ENCODE assay signal across 14 cellular contexts in genomic region chr12:105920161-105920684, GRCh38.
A peak's percentile ranks its signal among the peaks of the same experiment; 100 is the strongest.
DNase-seq lines count a peak whose midpoint lies in the region; ATAC-seq and TF ChIP-seq lines count a peak whose summit lies in the region.
"Had no signal": no experiment of that assay in that cellular context is flagged by ENCODE, and none has a peak within 500 bp of the region (broad histone marks: within the 10 kb centered on the region; RNA-seq: fewer than 3 reads in every experiment).

No MANE protein-coding gene starts in this region.

- no peak overlapping the region for H3K27ac ChIP-seq in naive thymus-derived CD4-positive, alpha-beta T cell (ENCODE audit: low read depth, low read length)
- H3K27ac ChIP-seq: coronary artery, KMS-11 had no signal

- no peaks in the 10 kb centered on the region for H3K36me3 Mint-ChIP-seq in nephron (ENCODE audit: low read depth)
- no peaks in the 10 kb centered on the region for H3K36me3 Mint-ChIP-seq in naive thymus-derived CD4-positive, alpha-beta T cell

- peak; percentile 72 for DNase-seq in DMS 273 treated with DMSO at 0.1 percent for 48 hours (lab: John Stamatoyannopoulos, UW)
- peak; percentile 83 for DNase-seq in NCI-H446 treated with DMSO at 0.1 percent for 48 hours (lab: John Stamatoyannopoulos, UW)
- DNase-seq in erythroblast (lab: John Stamatoyannopoulos, UW) = peak; percentile 30 to 48
- DNase-seq in naive thymus-derived CD4-positive, alpha-beta T cell = no peak
- no peak for DNase-seq in activated naive CD4-positive, alpha-beta T cell (lab: John Stamatoyannopoulos, UW)
- DNase-seq in GDM1 (lab: John Stamatoyannopoulos, UW) = no peak
- no peak for DNase-seq in stimulated activated CD8-positive, alpha-beta memory T cell treated with anti-CD3 and anti-CD28 coated beads, Interleukin-4, amount 100 ng/mL, for 48 hours
- DNase-seq: activated CD4-positive, alpha-beta T cell treated with anti-CD3 and anti-CD28 coated beads, Interleukin-2, amount 10 ng/mL, durations not matched to agents 24 days and 14 days; SW 1271 had no signal

- POLR2A ChIA-PET in naive thymus-derived CD4-positive, alpha-beta T cell (lab: Charles Lee) = no interaction called here

- H3K4me1 Mint-ChIP-seq in nephron = peaks cover 40% of the 10 kb centered on the region
- no peaks in the 10 kb centered on the region for H3K4me1 Mint-ChIP-seq in naive thymus-derived CD4-positive, alpha-beta T cell
- H3K4me1 Mint-ChIP-seq: activated CD4-positive, alpha-beta T cell treated with anti-CD3 and anti-CD28 coated beads, Interleukin-2, amount 10 ng/mL, durations not matched to agents 24 days and 14 days; GM23338 had no signal

- ATAC-seq in naive thymus-derived CD4-positive, alpha-beta T cell = no peak
- ATAC-seq: GM23338 had no signal

- H3K4me3 ChIP-seq in naive thymus-derived CD4-positive, alpha-beta T cell (ENCODE audit: low read length) = no peak overlapping the region
- H3K4me3 ChIP-seq: coronary artery, GM23338 had no signal

- TF ChIP-seq CTCF in nephron (IDR thresholded peaks at IDR 0.05; ENCODE audit: unreplicated experiment in 3 of 3) = no peak

- CTCF ChIA-PET in naive thymus-derived CD4-positive, alpha-beta T cell (lab: Charles Lee) = interaction anchor here (0.6 kb wide), 1 partner anchor 259 kb away, joined by 3 read pairs; no protein-coding TSS in a partner anchor

- no peak for TF ChIP-seq POLR2A in erythroblast (IDR thresholded peaks at IDR 0.05; ENCODE audit: low read length)

- no peaks in the 10 kb centered on the region for H3K27me3 Mint-ChIP-seq in nephron (ENCODE audit: low read depth)
- peaks cover 0 to 24% (median 0%) of the 10 kb centered on the region in 5 donors for H3K27me3 Mint-ChIP-seq in naive thymus-derived CD4-positive, alpha-beta T cell
- H3K27me3 Mint-ChIP-seq: activated CD4-positive, alpha-beta T cell treated with anti-CD3 and anti-CD28 coated beads, Interleukin-2, amount 10 ng/mL, durations not matched to agents 24 days and 14 days had no signal

- intact Hi-C loops in naive thymus-derived CD4-positive, alpha-beta T cell (cut with micrococcal nuclease) = no loop called here

- peak overlapping the region in 1 of 3 experiments; percentile 9 for H3K4me3 Mint-ChIP-seq in nephron
- no peak overlapping the region for H3K4me3 Mint-ChIP-seq in naive thymus-derived CD4-positive, alpha-beta T cell
- H3K4me3 Mint-ChIP-seq: activated CD4-positive, alpha-beta T cell treated with anti-CD3 and anti-CD28 coated beads, Interleukin-2, amount 10 ng/mL, durations not matched to agents 24 days and 14 days; GM23338 had no signal

- peak overlapping the region; percentile 45 to 82 (median 46) for H3K27ac Mint-ChIP-seq in nephron
- H3K27ac Mint-ChIP-seq in naive thymus-derived CD4-positive, alpha-beta T cell = no peak overlapping the region
- H3K27ac Mint-ChIP-seq: activated CD4-positive, alpha-beta T cell treated with anti-CD3 and anti-CD28 coated beads, Interleukin-2, amount 10 ng/mL, durations not matched to agents 24 days and 14 days; activated T-helper 2 cell treated with anti-CD3 and anti-CD28 coated beads, Interferon-gamma antibody, Interleukin-2, Interleukin-4, amounts not matched to agents 10 μg/mL and 5 μg/mL and 100 μg/mL, durations not matched to agents 14 hours and 24 hours and 36 hours; GM23338 had no signal

- no peaks in the 10 kb centered on the region for H3K9me3 Mint-ChIP-seq in nephron
- H3K9me3 Mint-ChIP-seq in naive thymus-derived CD4-positive, alpha-beta T cell = peaks cover 0 to 9% (median under 1%) of the 10 kb centered on the region in 11 donors
- H3K9me3 Mint-ChIP-seq: activated CD4-positive, alpha-beta T cell treated with anti-CD3 and anti-CD28 coated beads, Interleukin-2, amount 10 ng/mL, durations not matched to agents 24 days and 14 days; activated T-helper 2 cell treated with anti-CD3 and anti-CD28 coated beads, Interferon-gamma antibody, Interleukin-2, Interleukin-4, amounts not matched to agents 10 μg/mL and 5 μg/mL and 100 μg/mL, durations not matched to agents 14 hours and 24 hours and 36 hours; GM23338 had no signal

- H3K9me3 ChIP-seq in naive thymus-derived CD4-positive, alpha-beta T cell (ENCODE audit: control insufficient read depth in 2 of 3, low read length in 3 of 3) = no peaks in the 10 kb centered on the region

- no peaks in the 10 kb centered on the region for H3K4me1 ChIP-seq in naive thymus-derived CD4-positive, alpha-beta T cell (ENCODE audit: control insufficient read depth in 2 of 2, insufficient read depth in 2 of 2, low read length in 2 of 2)

- H3K36me3 ChIP-seq in naive thymus-derived CD4-positive, alpha-beta T cell (ENCODE audit: control insufficient read depth in 2 of 3, insufficient read depth in 3 of 3, low read length in 3 of 3) = no peaks in the 10 kb centered on the region

- no peaks in the 10 kb centered on the region for H3K27me3 ChIP-seq in naive thymus-derived CD4-positive, alpha-beta T cell (ENCODE audit: control insufficient read depth in 2 of 2, insufficient read depth in 2 of 2, low read length in 2 of 2)

Comparison
In these comparisons a context has a peak if more than half of its experiments do, and no peak if none do; other contexts are left out.
1. DNase-seq: peak in DMS 273 treated with DMSO at 0.1 percent for 48 hours (single experiment), NCI-H446 treated with DMSO at 0.1 percent for 48 hours (single experiment) and erythroblast (2 of 2); none in naive thymus-derived CD4-positive, alpha-beta T cell (0 of 9), activated naive CD4-positive, alpha-beta T cell (0 of 4), GDM1 (single experiment) and stimulated activated CD8-positive, alpha-beta memory T cell treated with anti-CD3 and anti-CD28 coated beads, Interleukin-4, amount 100 ng/mL, for 48 hours (single experiment).
2. H3K27ac Mint-ChIP-seq: peak in nephron (3 of 3); none in naive thymus-derived CD4-positive, alpha-beta T cell (0 of 9).